In genomic region chr1:16707894-16708182, GRCh38 we compare ENCODE assay signal across 9 cellular contexts. TPM values are rescaled to one million over a fixed set of nuclear protein-coding genes. Genes with fewer than 3 reads are reported as not detected.
DNase-seq lines count a peak whose midpoint lies in the region; TF ChIP-seq lines count a peak whose summit lies in the region.
"Not testable (repeated sequence)": the region's sequence is repeated elsewhere in the genome, so short reads cannot be mapped to it uniquely, and the experiment has no call there.
"Had no signal": no experiment of that assay in that cellular context is flagged by ENCODE, and none has a peak within 500 bp of the region (broad histone marks: within the 10 kb centered on the region; RNA-seq: fewer than 3 reads in every experiment).

No MANE protein-coding gene starts in this region.

- not testable (repeated sequence) for TF ChIP-seq CTCF in endodermal cell (conservative IDR thresholded peaks at IDR 0.05); neural progenitor cell (IDR thresholded peaks at IDR 0.05); testis (IDR thresholded peaks at IDR 0.05)

- H3K4me1 Mint-ChIP-seq in endodermal cell, neural progenitor cell: not testable (repeated sequence)

- not testable (repeated sequence) for H3F3A ChIP-seq in neural progenitor cell (ENCODE audit: low read depth)

- peak; percentile 12; the same call in 1 of the 2 replicates for TF ChIP-seq EP300 in Ishikawa (IDR thresholded peaks at IDR 0.05; ENCODE audit: borderline replicate concordance)

- H3K27me3 ChIP-seq in endodermal cell (ENCODE audit: control insufficient read depth, insufficient read depth, low read length, poor library complexity, severe bottlenecking); neural progenitor cell; testis: not testable (repeated sequence)

- TF ChIP-seq POLR2A in testis (IDR thresholded peaks at IDR 0.05) = not testable (repeated sequence)

- not testable (repeated sequence) for H3K9me3 ChIP-seq in ES-I3 (ENCODE audit: control insufficient read depth, insufficient read depth, low read length); endodermal cell (ENCODE audit: control insufficient read depth, low read length); iPS-18c (ENCODE audit: control insufficient read depth, insufficient read depth, low read length); neural progenitor cell (ENCODE audit: low read depth); testis

- not testable (repeated sequence) for H3K9me3 Mint-ChIP-seq in endodermal cell, neural progenitor cell

- H4K20me1 ChIP-seq in neural progenitor cell (ENCODE audit: low read depth) = not testable (repeated sequence)

- H3K27me3 Mint-ChIP-seq in endodermal cell (ENCODE audit: insufficient read depth); neural progenitor cell (ENCODE audit: insufficient read depth, low read depth): not testable (repeated sequence)

- not testable (repeated sequence) for H3K36me3 Mint-ChIP-seq in endodermal cell (ENCODE audit: low read depth); neural progenitor cell

- not testable (repeated sequence) for H3K36me3 ChIP-seq in ES-I3 (ENCODE audit: insufficient read depth, low read length); endodermal cell (ENCODE audit: control insufficient read depth, insufficient read depth, low read length); neural progenitor cell; testis (ENCODE audit: low read depth, missing control alignments)

- peak; percentile 34 for DNase-seq in activated T-cell treated with anti-CD3 and anti-CD28 coated beads, Interleukin-2, amount 50 U/mL, for 1 hour
- not testable (repeated sequence) for DNase-seq in endodermal cell; neural progenitor cell (ENCODE audit: low spot score); testis

- H3K79me2 ChIP-seq in neural progenitor cell (ENCODE audit: low read depth) = not testable (repeated sequence)

- not testable (repeated sequence) for H3K27ac Mint-ChIP-seq in endodermal cell, neural progenitor cell

- H3K27ac ChIP-seq in endodermal cell (ENCODE audit: low read depth, low read length); neural progenitor cell; testis: not testable (repeated sequence)

- not testable (repeated sequence) for H3K4me1 ChIP-seq in ES-I3 (ENCODE audit: insufficient read depth, low read length); endodermal cell (ENCODE audit: control insufficient read depth, insufficient read depth, low read length); neural progenitor cell; testis

- not testable (repeated sequence) for H3K4me3 ChIP-seq in endodermal cell (ENCODE audit: low read length)
- H3K4me3 ChIP-seq in iPS-18c (ENCODE audit: insufficient read depth, low read depth, low read length) (peak overlapping the region; percentile 24; the same call in 1 of the 2 replicates), neural progenitor cell (peak overlapping the region; percentile 27), testis (peak overlapping the region; percentile 48 to 49)

- H3K9ac ChIP-seq in ES-I3 (ENCODE audit: low read depth, low read length) = peak overlapping the region; percentile 33; the same call in 1 of the 2 replicates
- H3K9ac ChIP-seq in endodermal cell (ENCODE audit: extremely low read depth, low read length, poor library complexity, severe bottlenecking); neural progenitor cell: not testable (repeated sequence)

- intact Hi-C loops in testis (cut with DNase I; ENCODE audit: low total_unique reads) = not testable (repeated sequence)

- peak overlapping the region; percentile 47 for H3K4me2 ChIP-seq in neural progenitor cell

- H3K4me3 Mint-ChIP-seq in endodermal cell = peak overlapping the region; percentile 30
- H3K4me3 Mint-ChIP-seq in neural progenitor cell = not testable (repeated sequence)

- 9% methylated on average over 18 of the region's 28 CpGs; no CpG with 5 or more reads in 1 of the 2 experiments for WGBS in endodermal cell (ENCODE audit: insufficient coverage in 1 of 2, insufficient read length in 1 of 2), 2 experiments
- 0 to 1% methylated on average over 15 to 20 of the region's 28 CpGs for WGBS in testis, 2 donors

- not testable (repeated sequence) for TF ChIP-seq RAD21 in Ishikawa (IDR thresholded peaks at IDR 0.05; ENCODE audit: low read depth)

- H2AFZ ChIP-seq in neural progenitor cell (replicated peaks) = not testable (repeated sequence)

TF ChIP-seq in Ishikawa, 13 proteins besides CTCF, POLR2A, EP300 and RAD21:
- TF ChIP-seq MAX (IDR thresholded peaks at IDR 0.05) (peak; percentile 63), TEAD4 (IDR thresholded peaks at IDR 0.05) (peak; percentile 68), TCF12 (IDR thresholded peaks at IDR 0.05; ENCODE audit: low read depth) (0 out of 2 replicates have a peak, but pooled peaks have one; percentile 52), NFIC (IDR thresholded peaks at IDR 0.05) (peak; percentile 46)
TF ChIP-seq in Ishikawa: peak in this region for 4; not testable (repeated sequence) for 9.

RNA-seq across cellular contexts. Expression of gene RNU1-4, which starts 32.5 kb away (rescaled TPM):
- 1,000 to 10,000 TPM; 2,483 to 3,611 TPM for total RNA-seq in endodermal cell
- polyA plus RNA-seq in endodermal cell (2013, experiment 1 of 2) = 11,872 TPM
- 14,577 TPM for polyA plus RNA-seq in endodermal cell (2013, experiment 2 of 2)
- under 0.01 TPM in 2 replicates for total RNA-seq in neural progenitor cell (ENCODE audit: low replicate concordance)
- total RNA-seq in testis = under 1 TPM; under 0.01 TPM
- 18.9 TPM for polyA plus RNA-seq in testis (ENCODE audit: insufficient read depth, low read depth, low replicate concordance)
- total RNA-seq: M059J had no signal
- polyA plus RNA-seq: adrenal gland had no signal

RNA-seq across cellular contexts. Expression of gene RNU1-3, which starts 41.1 kb away (rescaled TPM):
- total RNA-seq in endodermal cell (1,000 to 10,000 TPM; 2,483 to 3,611 TPM), neural progenitor cell (ENCODE audit: low replicate concordance) (under 0.01 TPM in 2 replicates), testis (under 1 TPM; under 0.01 TPM)
- 11,872 TPM for polyA plus RNA-seq in endodermal cell (2013, experiment 1 of 2)
- 14,577 TPM for polyA plus RNA-seq in endodermal cell (2013, experiment 2 of 2)
- 18.9 TPM for polyA plus RNA-seq in testis (ENCODE audit: insufficient read depth, low read depth, low replicate concordance)
- total RNA-seq: M059J had no signal
- polyA plus RNA-seq: adrenal gland had no signal

Comparison
In these comparisons a context has a peak if more than half of its experiments do, and no peak if none do; other contexts are left out.
1. RNA of gene RNU1-4, which starts 32.5 kb away (total RNA-seq): 2,483 to 3,611 TPM in endodermal cell; under 0.01 TPM in neural progenitor cell and under 0.01 TPM in testis; every median in the first group is over 1,000 times any median in the second.
2. RNA of gene RNU1-3, which starts 41.1 kb away (total RNA-seq): 2,483 to 3,611 TPM in endodermal cell; under 0.01 TPM in neural progenitor cell and under 0.01 TPM in testis; every median in the first group is over 1,000 times any median in the second.